Comparison of ENCODE assay signal across 19 cellular contexts in genomic region chr11:121338536-121338935, GRCh38. TPM values are rescaled to one million over a fixed set of nuclear protein-coding genes. Genes with fewer than 3 reads are reported as not detected.
A peak's percentile ranks its signal among the peaks of the same experiment; 100 is the strongest.
DNase-seq lines count a peak whose midpoint lies in the region; ATAC-seq and TF ChIP-seq lines count a peak whose summit lies in the region.
"Had no signal": no experiment of that assay in that cellular context is flagged by ENCODE, and none has a peak within 500 bp of the region (broad histone marks: within the 10 kb centered on the region; RNA-seq: fewer than 3 reads in every experiment).

No MANE protein-coding gene starts in this region.

- no peak overlapping the region for H2AK5ac ChIP-seq in IMR-90 (ENCODE audit: low read depth, low read length)

- H2AK9ac ChIP-seq in IMR-90 (replicated peaks; ENCODE audit: low read depth, low read length, poor library complexity) = peak overlapping the region; percentile 69

- H3K4me2 ChIP-seq in IMR-90 (ENCODE audit: low read depth, low read length) (no peak overlapping the region), OCI-LY7 (ENCODE audit: low read length) (0 out of 2 replicates have a peak overlapping the region, but pooled peaks have one; percentile 33)

- dilution Hi-C loops in IMR-90 (cut with HindIII; ENCODE audit: low sequenced_read_pairs, unreplicated experiment) = no loop called here

- no peak overlapping the region for H4K91ac ChIP-seq in IMR-90 (ENCODE audit: insufficient read depth, low read depth, low read length)

- ATAC-seq in IMR-90 (ENCODE audit: low read depth) = no peak
- ATAC-seq in HG03135 (IDR thresholded peaks at IDR 0.05; ENCODE audit: unreplicated experiment) = no peak
- ATAC-seq: HCT116, Panc1 had no signal

- peaks cover 39% of the 10 kb centered on the region for H3K27me3 ChIP-seq in IMR-90 (ENCODE audit: control insufficient read depth, insufficient read depth, low read length)
- no peaks in the 10 kb centered on the region for H3K27me3 ChIP-seq in suprapubic skin
- H3K27me3 ChIP-seq: SJSA1 had no signal

- H3K14ac ChIP-seq in IMR-90 (replicated peaks; ENCODE audit: low read depth, low read length) = no peak overlapping the region

- no peak overlapping the region for H4K5ac ChIP-seq in IMR-90 (ENCODE audit: low read depth, low read length)

- no peak overlapping the region for H3K4ac ChIP-seq in IMR-90 (ENCODE audit: low read depth, low read length)

- H2BK5ac ChIP-seq in IMR-90 (ENCODE audit: low read depth, low read length, poor library complexity, severe bottlenecking) = no peak overlapping the region

- intact Hi-C loops in IMR-90 (cut with micrococcal nuclease) (no loop called here), OCI-LY7 (cut with micrococcal nuclease; ENCODE audit: unreplicated experiment) (no loop called here)

- POLR2A ChIA-PET in IMR-90 (lab: Charles Lee; ENCODE audit: unreplicated experiment) (no interaction called here), OCI-LY7 (lab: Charles Lee) (interaction anchor here (0.7 to 8.3 kb wide), 9 partner anchors 12 to 118 kb away, joined by 3 to 70 read pairs (median 5); no protein-coding TSS in a partner anchor)

- H3K9me2 ChIP-seq in OCI-LY7 (ENCODE audit: insufficient read depth, low read length) = no peaks in the 10 kb centered on the region

- no peaks in the 10 kb centered on the region for H3K79me1 ChIP-seq in IMR-90 (ENCODE audit: low read depth in 1 of 2, low read length in 2 of 2)

- no peak overlapping the region for H3K27ac Mint-ChIP-seq in endothelial cell (ENCODE audit: unreplicated experiment)

- H3K9ac ChIP-seq in IMR-90 (ENCODE audit: low read depth, low read length) = no peak overlapping the region

- BruUV-seq in IMR-90 (replicated peaks; lab: Mats Ljungman, UMichigan) (no TSS peak), OCI-LY7 (replicated peaks; lab: Mats Ljungman, UMichigan) (no TSS peak)

- H3K27ac ChIP-seq in IMR-90 (ENCODE audit: insufficient read depth, low read length) (no peak overlapping the region), OCI-LY7 (ENCODE audit: low read depth, low read length, poor library complexity, severe bottlenecking) (no peak overlapping the region), suprapubic skin (peak overlapping the region; percentile 66)
- H3K27ac ChIP-seq: SJSA1 had no signal

- TF ChIP-seq EP300 in suprapubic skin (IDR thresholded peaks at IDR 0.05) = no peak

- H2BK120ac ChIP-seq in IMR-90 (ENCODE audit: low read depth, low read length) = no peak overlapping the region

- H2BK15ac ChIP-seq in IMR-90 (ENCODE audit: low read depth, low read length) = no peak overlapping the region

- H2BK20ac ChIP-seq in IMR-90 (ENCODE audit: low read depth, low read length) = no peak overlapping the region

- H2AFZ ChIP-seq in IMR-90 (replicated peaks; ENCODE audit: low read length, poor library complexity) (no peak overlapping the region), OCI-LY7 (ENCODE audit: low read length) (no peak overlapping the region; the same call in 1 of the 2 replicates)

- no peak for TF ChIP-seq CTCF in IMR-90 (conservative IDR thresholded peaks at IDR 0.05; ENCODE audit: low read depth, low read length)
- no peak for TF ChIP-seq CTCF in OCI-LY7 (conservative IDR thresholded peaks at IDR 0.05; ENCODE audit: low read length)
- no peak for TF ChIP-seq CTCF in endothelial cell (IDR thresholded peaks at IDR 0.05; ENCODE audit: unreplicated experiment)
- TF ChIP-seq CTCF in suprapubic skin (IDR thresholded peaks at IDR 0.05) = no peak

- no peaks in the 10 kb centered on the region for H3K36me3 ChIP-seq in IMR-90 (ENCODE audit: control insufficient read depth, insufficient read depth, low read length)
- no peaks in the 10 kb centered on the region for H3K36me3 ChIP-seq in OCI-LY7 (ENCODE audit: insufficient read depth, low read length)
- H3K36me3 ChIP-seq in suprapubic skin = no peaks in the 10 kb centered on the region
- H3K36me3 ChIP-seq: SJSA1 had no signal

- H3K4me3 Mint-ChIP-seq in endothelial cell (ENCODE audit: unreplicated experiment) = peak overlapping the region; percentile 1
- H3K4me3 Mint-ChIP-seq: CD4-positive, CD25-positive, alpha-beta regulatory T cell had no signal

- H4K8ac ChIP-seq in IMR-90 (ENCODE audit: low read depth in 2 of 2, low read length in 2 of 2) = no peak overlapping the region

- no peak overlapping the region for H3K4me3 ChIP-seq in IMR-90 (ENCODE audit: insufficient read depth, low read depth, low read length)
- no peak overlapping the region for H3K4me3 ChIP-seq in OCI-LY7 (ENCODE audit: low read depth, low read length, poor library complexity, severe bottlenecking)
- no peak overlapping the region for H3K4me3 ChIP-seq in suprapubic skin
- H3K4me3 ChIP-seq: SJSA1 had no signal

- no peaks in the 10 kb centered on the region for H3K36me3 Mint-ChIP-seq in endothelial cell (ENCODE audit: low read depth, unreplicated experiment)
- H3K36me3 Mint-ChIP-seq: CD4-positive, CD25-positive, alpha-beta regulatory T cell had no signal

- no peak for TF ChIP-seq POLR2A in IMR-90 (IDR thresholded peaks at IDR 0.05; ENCODE audit: low read depth, low read length)
- TF ChIP-seq POLR2A in suprapubic skin (IDR thresholded peaks at IDR 0.05) = no peak

- in situ Hi-C loops in IMR-90 (cut with MboI; ENCODE audit: low sequenced_read_pairs) = no loop called here

- 72% methylated on average over 5 of the region's 11 CpGs; no CpG with 5 or more reads in 1 of the 2 experiments for WGBS in IMR-90 (ENCODE audit: extremely low coverage in 2 of 2, insufficient read length in 1 of 2), 2 experiments
- WGBS in suprapubic skin = 97% methylated on average over 11 of the region's 11 CpGs

- no peak overlapping the region for H3K23ac ChIP-seq in IMR-90 (ENCODE audit: low read depth, low read length)

- no peaks in the 10 kb centered on the region for H3K9me3 Mint-ChIP-seq in endothelial cell (ENCODE audit: unreplicated experiment)

- H4K20me1 ChIP-seq in IMR-90 (ENCODE audit: insufficient read depth, low read length) = no peaks in the 10 kb centered on the region
- no peaks in the 10 kb centered on the region for H4K20me1 ChIP-seq in OCI-LY7 (ENCODE audit: insufficient read depth, low read length)

- no peak overlapping the region for H3K56ac ChIP-seq in IMR-90 (ENCODE audit: extremely low read depth, insufficient read depth, low read length)

- CTCF ChIA-PET in IMR-90 (lab: Yijun Ruan, JAX) = no interaction called here
- CTCF ChIA-PET in OCI-LY7 (lab: Charles Lee; ENCODE audit: unreplicated experiment) = interaction anchor here (0.9 kb wide), 1 partner anchor 46 kb away, joined by 3 read pairs; no protein-coding TSS in a partner anchor

- H3K4me1 Mint-ChIP-seq in endothelial cell (ENCODE audit: unreplicated experiment) = no peaks in the 10 kb centered on the region

- H3K9me1 ChIP-seq in IMR-90 (ENCODE audit: insufficient read depth, low read length) = no peaks in the 10 kb centered on the region

- H3K18ac ChIP-seq in IMR-90 (ENCODE audit: low read depth, low read length) = no peak overlapping the region

- no peaks in the 10 kb centered on the region for H3K9me3 ChIP-seq in IMR-90 (ENCODE audit: control insufficient read depth, insufficient read depth, low read length)
- H3K9me3 ChIP-seq in OCI-LY7 (ENCODE audit: low read length) = no peaks in the 10 kb centered on the region
- no peaks in the 10 kb centered on the region for H3K9me3 ChIP-seq in suprapubic skin
- H3K9me3 ChIP-seq: SJSA1 had no signal

- no peak for TF ChIP-seq RAD21 in IMR-90 (IDR thresholded peaks at IDR 0.05; ENCODE audit: low read length)

- DNase-seq in IMR-90 (no peak), OCI-LY7 (ENCODE audit: low spot score) (no peak), endothelial cell (ENCODE audit: low spot score) (no peak), suprapubic skin (ENCODE audit: low spot score in 2 of 2) (no peak), NCI-H146 (lab: John Stamatoyannopoulos, UW) (no peak), DMS 273 (lab: John Stamatoyannopoulos, UW; ENCODE audit: unreplicated experiment) (no peak)
- DNase-seq: CD4-positive, CD25-positive, alpha-beta regulatory T cell; DMS 273 treated with DMSO at 0.1 percent for 48 hours; DMS79 treated with DMSO at 0.1 percent for 48 hours; KG1; NCI-H1105; NCI-H2029 treated with DMSO at 0.1 percent for 48 hours; NCI-H226; NCI-H510A treated with DMSO at 0.1 percent for 48 hours; NCI-H748 treated with DMSO at 0.1 percent for 48 hours had no signal

- no peaks in the 10 kb centered on the region for H3K79me2 ChIP-seq in OCI-LY7 (ENCODE audit: insufficient read depth, low read depth, low read length)

- H3K27me3 Mint-ChIP-seq in endothelial cell (ENCODE audit: unreplicated experiment) = peaks cover 5% of the 10 kb centered on the region

- H3K4me1 ChIP-seq in IMR-90 (ENCODE audit: control insufficient read depth, insufficient read depth, low read length) = no peaks in the 10 kb centered on the region
- H3K4me1 ChIP-seq in OCI-LY7 (ENCODE audit: insufficient read depth, low read length, poor library complexity, severe bottlenecking) = peaks cover 93% of the 10 kb centered on the region
- peaks cover 13% of the 10 kb centered on the region for H3K4me1 ChIP-seq in suprapubic skin
- H3K4me1 ChIP-seq: SJSA1 had no signal

TF ChIP-seq in IMR-90, 13 proteins besides CTCF, POLR2A, EP300 and RAD21 (continues in another document):
- no peak for TF ChIP-seq NFE2L2 (IDR thresholded peaks at IDR 0.05; ENCODE audit: low read depth, low read length)
- TF ChIP-seq CHD1 (IDR thresholded peaks at IDR 0.05; ENCODE audit: low read depth, low read length) = no peak
- no peak for TF ChIP-seq RFX5 (IDR thresholded peaks at IDR 0.05; ENCODE audit: low read depth, low read length)
- TF ChIP-seq MXI1 (IDR thresholded peaks at IDR 0.05; ENCODE audit: borderline replicate concordance, low read depth, low read length) = no peak
- TF ChIP-seq BHLHE40 (IDR thresholded peaks at IDR 0.05; ENCODE audit: low read depth, low read length) = no peak
- TF ChIP-seq USF2 (IDR thresholded peaks at IDR 0.05; ENCODE audit: low read depth, low read length) = no peak
- TF ChIP-seq FOS (IDR thresholded peaks at IDR 0.05; ENCODE audit: low read depth, low read length) = no peak
- TF ChIP-seq MAFK (IDR thresholded peaks at IDR 0.05; ENCODE audit: low read depth, low read length) = no peak

RNA-seq across cellular contexts. Expression of gene SC5D, which starts 46.0 kb away (rescaled TPM):
- total RNA-seq in IMR-90 (2012; rRNA removed) = 21.3 and 44.2 TPM in 2 replicates
- 17.8 and 21.7 TPM in 2 replicates for polyA plus RNA-seq in IMR-90 (2012; rRNA removed)
- polyA plus RNA-seq in IMR-90 (2012; cell fraction: cytosol; rRNA removed) = 2.9 and 6.6 TPM in 2 replicates
- polyA plus RNA-seq in IMR-90 (2012; cell fraction: nucleus; rRNA removed; ENCODE audit: low replicate concordance) = 2.6 and 10.8 TPM in 2 replicates
- 16.4 and 27.9 TPM in 2 replicates for total RNA-seq in OCI-LY7 (2014; rRNA removed; shearing (Covaris generic))
- total RNA-seq in OCI-LY7 (2022) = 42.7 and 43.3 TPM in 2 replicates
- 88.8 TPM for total RNA-seq in endothelial cell (ENCODE audit: unreplicated experiment)
- 10 to 100 TPM; 16.3 to 43.4 (median 29.8) TPM for total RNA-seq in suprapubic skin
